Comparison of ENCODE assay signal across 8 cellular contexts in genomic region chr22:31085493-31085824, GRCh38. TPM values are rescaled to one million over a fixed set of nuclear protein-coding genes. Genes with fewer than 3 reads are reported as not detected.
DNase-seq lines count a peak whose midpoint lies in the region; ATAC-seq and TF ChIP-seq lines count a peak whose summit lies in the region.

No MANE protein-coding gene starts in this region.

- intact Hi-C loops in A673 (cut with micrococcal nuclease; ENCODE audit: unreplicated experiment), result loop anchor here (2.0 kb wide), 2 partner anchors 63 to 137 kb away; no protein-coding TSS in a partner anchor
- intact Hi-C loops in upper lobe of right lung (cut with DNase I), result no loop called here

- DNase-seq in A673 (ENCODE audit: low spot score) (peak; percentile 42), memory B cell (ENCODE audit: low spot score in 2 of 2) (no peak), upper lobe of right lung (no peak), NCI-H128 (lab: John Stamatoyannopoulos, UW; ENCODE audit: unreplicated experiment) (no peak), KBM-7 (no peak)

- BruUV-seq in A673 (replicated peaks; lab: Mats Ljungman, UMichigan), result no TSS peak

- H3K4me1 Mint-ChIP-seq in memory B cell, result peaks cover 45% of the 10 kb centered on the region

- H3K4me1 ChIP-seq in A673 (ENCODE audit: insufficient read depth, low read length, poor library complexity, severe bottlenecking) (peaks cover 18% of the 10 kb centered on the region), KMS-11 (ENCODE audit: low read depth, poor library complexity, severe bottlenecking) (peaks cover 30% of the 10 kb centered on the region), upper lobe of right lung (peaks cover 42% of the 10 kb centered on the region)

- H3K27ac Mint-ChIP-seq in memory B cell, result peak overlapping the region; percentile 65

- POLR2A ChIA-PET in A673 (lab: Charles Lee; ENCODE audit: low non-redundant PET), result no interaction called here

- H3K9ac ChIP-seq in KMS-11, result peak overlapping the region; percentile 97

- H3K4me3 Mint-ChIP-seq in memory B cell, result peak overlapping the region; percentile 87

- no peaks in the 10 kb centered on the region for H3K9me3 Mint-ChIP-seq in memory B cell

- TF ChIP-seq CTCF in A673 (conservative IDR thresholded peaks at IDR 0.05; ENCODE audit: low read depth, low read length), result no peak
- peak; percentile 48 for TF ChIP-seq CTCF in KMS-11 (conservative IDR thresholded peaks at IDR 0.05; ENCODE audit: low read depth, low read length)
- peak; percentile 22 for TF ChIP-seq CTCF in upper lobe of right lung (IDR thresholded peaks at IDR 0.05)

- peak overlapping the region; percentile 98 for H2AFZ ChIP-seq in KMS-11 (ENCODE audit: low read depth)

- H3K4me3 ChIP-seq in A673 (ENCODE audit: low read depth, low read length, poor library complexity, severe bottlenecking), result peak overlapping the region; percentile 66
- H3K4me3 ChIP-seq in KMS-11 (IDR thresholded peaks at IDR 0.05; ENCODE audit: insufficient read depth, low read depth, low read length), result no peak overlapping the region
- H3K4me3 ChIP-seq in upper lobe of right lung, result peak overlapping the region; percentile 91

- H4K20me1 ChIP-seq in KMS-11 (ENCODE audit: insufficient read depth), result no peaks in the 10 kb centered on the region

- H3K4me2 ChIP-seq in KMS-11, result peak overlapping the region; percentile 64; the same call in 1 of the 2 replicates

- peaks cover 3% of the 10 kb centered on the region for H3K36me3 ChIP-seq in A673 (ENCODE audit: insufficient read depth, low read length, poor library complexity, severe bottlenecking)
- no peaks in the 10 kb centered on the region for H3K36me3 ChIP-seq in KMS-11 (ENCODE audit: insufficient read depth)
- H3K36me3 ChIP-seq in upper lobe of right lung, result peaks cover 26% of the 10 kb centered on the region

- no peaks in the 10 kb centered on the region for H3K9me3 ChIP-seq in A673 (ENCODE audit: low read depth, low read length, poor library complexity, severe bottlenecking)
- no peaks in the 10 kb centered on the region for H3K9me3 ChIP-seq in upper lobe of right lung

- in situ Hi-C loops in KBM-7 (cut with MboI; ENCODE audit: low pct_unique_long_range_greater_than_20kb, low sequenced_read_pairs), result no loop called here

- H3K36me3 Mint-ChIP-seq in memory B cell, result no peaks in the 10 kb centered on the region

- H3K27me3 Mint-ChIP-seq in memory B cell, result no peaks in the 10 kb centered on the region

- H3K27me3 ChIP-seq in A673 (replicated peaks; ENCODE audit: insufficient read depth, low read depth, low read length, poor library complexity) (no peaks in the 10 kb centered on the region), KMS-11 (ENCODE audit: insufficient read depth, low read depth) (no peaks in the 10 kb centered on the region), upper lobe of right lung (no peaks in the 10 kb centered on the region)

- CTCF ChIA-PET in A673 (lab: Charles Lee), result interaction anchor here (0.6 to 1.4 kb wide), 5 partner anchors 22 to 163 kb away, joined by 3 to 12 read pairs (median 8); partner anchors contain the start of gene SELENOM

- H3K79me2 ChIP-seq in KMS-11 (ENCODE audit: insufficient read depth, low read depth), result 0 out of 2 replicates have a peak, but pooled peaks cover 9% of the 10 kb centered on the region

- peak overlapping the region; percentile 93 for H3K27ac ChIP-seq in A673 (ENCODE audit: low read depth, low read length, poor library complexity, severe bottlenecking)
- peak overlapping the region; percentile 94; the same call in 1 of the 2 replicates for H3K27ac ChIP-seq in KMS-11
- peak overlapping the region; percentile 98 for H3K27ac ChIP-seq in cingulate gyrus (ENCODE audit: low read depth, low read length)
- H3K27ac ChIP-seq in upper lobe of right lung, result peak overlapping the region; percentile 94

- ATAC-seq in memory B cell (ENCODE audit: low read depth) (no peak), upper lobe of right lung (no peak), GM19035 (IDR thresholded peaks at IDR 0.05; ENCODE audit: unreplicated experiment) (no peak)

RNA-seq across cellular contexts. Expression of gene SMTN, which starts 4.3 kb away (rescaled TPM):
- total RNA-seq in A673 (2021), result 40.0 and 43.7 TPM in 2 replicates
- total RNA-seq in upper lobe of right lung, result 71.6 TPM

RNA-seq across cellular contexts. Expression of gene SELENOM, which starts 21.9 kb away (rescaled TPM):
- total RNA-seq in A673 (2021) (3.2 and 5.0 TPM in 2 replicates), upper lobe of right lung (89.0 TPM)

RNA-seq across cellular contexts. Expression of gene INPP5J, which starts 37.3 kb away (rescaled TPM):
- 4.6 and 4.8 TPM in 2 replicates for total RNA-seq in A673 (2021)
- total RNA-seq in upper lobe of right lung, result 4.5 TPM

RNA-seq across cellular contexts. Expression of gene PLA2G3, which starts 54.8 kb away (rescaled TPM):
- total RNA-seq in A673 (2021) (20.4 and 21.5 TPM in 2 replicates), upper lobe of right lung (6.9 TPM)

Comparison
In these comparisons a context has a peak if more than half of its experiments do, and no peak if none do; other contexts are left out.
1. RNA of gene SELENOM, which starts 21.9 kb away (total RNA-seq): 89.0 TPM in upper lobe of right lung (single experiment); 3.2 to 5.0 TPM in A673; every median in the first group is over 10 times any median in the second.
2. Peak in every context shown above with its lines, with median percentiles within 50 percentile points of each other: H3K27ac ChIP-seq.